Comparison of ENCODE assay signal across 8 cellular contexts in the genomic region with DNA sequence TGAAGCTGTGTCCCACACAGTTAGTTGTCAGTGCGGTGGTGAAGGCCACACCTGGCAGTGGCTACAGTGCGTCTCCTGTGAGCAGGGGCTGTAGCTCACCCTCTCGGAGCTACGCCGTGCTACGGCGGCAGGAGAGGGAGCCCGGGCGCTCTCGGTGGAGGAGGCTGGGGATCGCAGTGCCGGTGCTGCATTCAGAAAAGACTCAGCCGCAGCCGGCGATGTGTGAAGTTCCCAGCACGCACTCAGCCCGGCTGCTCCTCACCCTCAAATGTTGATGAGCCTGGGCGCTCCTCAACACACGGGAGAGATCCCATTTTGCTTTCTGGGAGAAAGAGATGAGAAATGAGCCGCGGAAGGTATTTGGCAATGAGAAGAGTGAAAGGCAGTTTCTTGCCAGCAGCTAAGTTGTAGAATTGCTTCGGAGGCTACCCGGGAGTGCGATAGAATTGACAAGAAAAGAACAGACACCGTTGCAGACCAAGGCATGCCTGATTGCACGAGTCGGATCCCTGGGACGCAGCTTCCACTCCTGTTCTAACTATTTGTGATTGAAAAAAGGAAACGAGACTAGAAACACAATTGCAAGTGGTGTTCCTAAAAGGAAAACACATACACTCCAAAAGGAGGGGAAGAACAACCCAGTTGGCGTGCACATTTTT. TPM values are rescaled to one million over a fixed set of nuclear protein-coding genes. Genes with fewer than 3 reads are reported as not detected.
DNase-seq lines count a peak whose midpoint lies in the region; ATAC-seq, FAIRE-seq and TF ChIP-seq lines count a peak whose summit lies in the region.

TSS of gene UNC13C (plus strand) at position 194 of the 659 bp plus-strand sequence. CDS start 34,463 bp downstream, outside the sequence.

- H3K9me3 ChIP-seq in tibial artery = no peaks in the 10 kb centered on the region

- no peaks in the 10 kb centered on the region for H3K36me3 Mint-ChIP-seq in activated CD4-positive, alpha-beta T cell treated with anti-CD3 and anti-CD28 coated beads for 36 hours (ENCODE audit: low read depth)
- H3K36me3 Mint-ChIP-seq in MCF 10A (ENCODE audit: insufficient read depth, unreplicated experiment) = no peaks in the 10 kb centered on the region

- peak within 1 kb of the TSS; percentile 76 to 80 for H3K27ac ChIP-seq in tibial artery

- H3K27me3 ChIP-seq in tibial artery = no peaks in the 10 kb centered on the region

- no peaks in the 10 kb centered on the region for H3K9me3 Mint-ChIP-seq in activated CD4-positive, alpha-beta T cell treated with anti-CD3 and anti-CD28 coated beads for 36 hours (ENCODE audit: low read depth)
- no peaks in the 10 kb centered on the region for H3K9me3 Mint-ChIP-seq in MCF 10A (ENCODE audit: unreplicated experiment)

- no peak within 1 kb of the TSS for H3K27ac Mint-ChIP-seq in activated CD4-positive, alpha-beta T cell treated with anti-CD3 and anti-CD28 coated beads for 36 hours
- no peak within 1 kb of the TSS for H3K27ac Mint-ChIP-seq in MCF 10A (ENCODE audit: low read depth, unreplicated experiment)

- peak within 1 kb of the TSS; percentile 53 to 61 for H3K4me3 ChIP-seq in tibial artery

- TF ChIP-seq CTCF in MCF 10A (IDR thresholded peaks at IDR 0.05; ENCODE audit: unreplicated experiment) (no peak), tibial artery (IDR thresholded peaks at IDR 0.05) (no peak), D721Med (IDR thresholded peaks at IDR 0.05; ENCODE audit: insufficient read depth, missing control alignments) (no peak)

- DNase-seq in activated CD4-positive, alpha-beta T cell treated with anti-CD3 and anti-CD28 coated beads for 36 hours = peak; percentile 8
- no peak for DNase-seq in activated CD4-positive, alpha-beta T cell treated with anti-CD3 and anti-CD28 coated beads, Interleukin-2, amount 50 U/mL, for 1 hour
- no peak for DNase-seq in MCF 10A (ENCODE audit: unreplicated experiment)
- no peak for DNase-seq in left lobe of liver (ENCODE audit: low spot score)
- DNase-seq in tibial artery = peak; percentile 26 to 70
- DNase-seq in D721Med (ENCODE audit: insufficient read length, low spot score) = no peak
- no peak for DNase-seq in stimulated activated CD4-positive, alpha-beta T cell treated with anti-CD3 and anti-CD28 coated beads, Interleukin-12 subunit alpha, Interleukin-12 subunit beta, amount 100 ng/mL, for 4 hours

- H3K27me3 Mint-ChIP-seq in activated CD4-positive, alpha-beta T cell treated with anti-CD3 and anti-CD28 coated beads for 36 hours = peaks cover 25% of the 10 kb centered on the region
- peaks cover 81% of the 10 kb centered on the region for H3K27me3 Mint-ChIP-seq in MCF 10A (ENCODE audit: insufficient read depth, unreplicated experiment)

- peaks cover 0 to 4% (median 0%) of the 10 kb centered on the region in 4 donors for H3K4me1 ChIP-seq in tibial artery

- intact Hi-C loops in activated CD4-positive, alpha-beta T cell treated with anti-CD3 and anti-CD28 coated beads for 36 hours (cut with DNase I, micrococcal nuclease) = no loop called here
- intact Hi-C loops in MCF 10A (cut with micrococcal nuclease) (no loop called here), tibial artery (cut with DNase I; ENCODE audit: low total_unique reads) (loop anchor here (10.0 kb wide), 2 partner anchors 1126 to 1306 kb away; partner anchors contain the start of gene RAB27A)

- ATAC-seq in activated CD4-positive, alpha-beta T cell treated with anti-CD3 and anti-CD28 coated beads for 36 hours = no peak
- ATAC-seq in left lobe of liver (peak; percentile 24), HG03439 (IDR thresholded peaks at IDR 0.05; ENCODE audit: unreplicated experiment) (no peak)

- CTCF ChIA-PET in activated CD4-positive, alpha-beta T cell treated with anti-CD3 and anti-CD28 coated beads for 36 hours (lab: Charles Lee) = no interaction called here
- CTCF ChIA-PET in MCF 10A (lab: Yijun Ruan, JAX) = interaction anchor here (0.6 to 0.8 kb wide), 4 partner anchors 14 to 892 kb away, joined by 3 to 5 read pairs (median 4); no protein-coding TSS in a partner anchor

- no peaks in the 10 kb centered on the region for H3K36me3 ChIP-seq in tibial artery

- FAIRE-seq in D721Med (lab: Jason Lieb, UNC) = no peak

- BruUV-seq in MCF 10A (replicated peaks; lab: Mats Ljungman, UMichigan) = no TSS peak

- POLR2A ChIA-PET in activated CD4-positive, alpha-beta T cell treated with anti-CD3 and anti-CD28 coated beads for 36 hours (lab: Charles Lee) = no interaction called here
- POLR2A ChIA-PET in MCF 10A (lab: Yijun Ruan, JAX) = no interaction called here

- H3K4me1 Mint-ChIP-seq in activated CD4-positive, alpha-beta T cell treated with anti-CD3 and anti-CD28 coated beads for 36 hours = no peaks in the 10 kb centered on the region
- no peaks in the 10 kb centered on the region for H3K4me1 Mint-ChIP-seq in MCF 10A (ENCODE audit: insufficient read depth, unreplicated experiment)

- H3K4me3 Mint-ChIP-seq in activated CD4-positive, alpha-beta T cell treated with anti-CD3 and anti-CD28 coated beads for 36 hours = no peak within 1 kb of the TSS
- peak within 1 kb of the TSS; percentile 28 for H3K4me3 Mint-ChIP-seq in MCF 10A (ENCODE audit: unreplicated experiment)

RNA-seq across cellular contexts. Expression of gene UNC13C, which starts in this region (rescaled TPM):
- total RNA-seq in activated CD4-positive, alpha-beta T cell treated with anti-CD3 and anti-CD28 coated beads for 36 hours = not detected
- not detected in 2 replicates for total RNA-seq in MCF 10A (2022)
- not detected for total RNA-seq in left lobe of liver

Comparison
In these comparisons a context has a peak if more than half of its experiments do, and no peak if none do; other contexts are left out.
1. Peak in DNase-seq in activated CD4-positive, alpha-beta T cell treated with anti-CD3 and anti-CD28 coated beads for 36 hours; RNA of the gene not detected or under 1 TPM.
2. Peak in ATAC-seq in left lobe of liver; RNA of the gene not detected or under 1 TPM.
3. DNase-seq: peak in tibial artery (2 of 2); none in activated CD4-positive, alpha-beta T cell treated with anti-CD3 and anti-CD28 coated beads, Interleukin-2, amount 50 U/mL, for 1 hour (single experiment), MCF 10A (single experiment), left lobe of liver (single experiment), D721Med (single experiment) and stimulated activated CD4-positive, alpha-beta T cell treated with anti-CD3 and anti-CD28 coated beads, Interleukin-12 subunit alpha, Interleukin-12 subunit beta, amount 100 ng/mL, for 4 hours (single experiment).